ENCODE assay signal across 1 cellular context in the genomic region with DNA sequence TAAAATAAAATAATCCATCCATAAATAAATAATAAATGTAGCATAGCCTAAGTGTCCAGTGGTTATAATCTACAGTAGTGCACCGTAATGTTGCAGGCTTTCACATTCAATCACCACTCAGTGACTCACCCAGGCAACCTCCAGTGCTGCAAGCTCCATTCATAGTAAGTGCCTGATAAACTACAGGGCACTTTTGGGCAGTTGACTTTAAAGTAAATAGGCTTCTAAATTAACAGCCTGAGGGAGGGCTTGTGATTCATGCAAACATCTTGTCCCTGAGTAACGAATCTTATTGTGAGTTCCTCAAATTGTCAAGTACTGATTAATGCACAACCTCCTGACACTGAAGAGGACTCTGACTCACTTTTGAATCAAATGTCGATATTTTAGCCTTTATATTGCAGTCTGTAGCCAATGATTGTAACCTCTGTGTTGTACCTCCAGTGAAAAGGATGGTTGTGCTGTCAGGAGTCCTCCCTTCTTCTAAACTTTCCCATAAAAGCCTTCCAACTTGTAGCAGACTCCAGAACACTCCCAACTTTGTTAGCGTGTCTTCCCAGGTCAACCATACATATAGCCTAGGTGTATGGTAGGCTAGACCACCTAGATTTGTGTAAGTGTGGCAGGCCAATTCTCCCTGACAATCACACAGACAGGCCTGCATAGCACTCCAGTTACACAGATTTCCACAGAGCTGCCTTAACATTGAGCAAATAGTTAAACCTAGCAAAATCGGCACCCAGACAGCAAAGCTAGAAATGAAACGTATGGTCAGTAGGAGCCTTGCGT.
A peak's percentile ranks its signal among the peaks of the same experiment; 100 is the strongest.
TF ChIP-seq lines count a peak whose summit lies in the region.

No MANE protein-coding gene starts in this region.

TF ChIP-seq in IMR-90, 13 proteins besides CTCF, POLR2A, EP300 and RAD21:
- TF ChIP-seq MXI1 (IDR thresholded peaks at IDR 0.05; ENCODE audit: borderline replicate concordance, low read depth, low read length) (no peak), FOS (IDR thresholded peaks at IDR 0.05; ENCODE audit: low read depth, low read length) (peak; percentile 88), BHLHE40 (IDR thresholded peaks at IDR 0.05; ENCODE audit: low read depth, low read length) (peak; percentile 70), CEBPB (IDR thresholded peaks at IDR 0.05; ENCODE audit: low read depth, low read length) (peak; percentile 59; the same call in 1 of the 2 replicates), RCOR1 (IDR thresholded peaks at IDR 0.05; ENCODE audit: insufficient replicate concordance, low read length) (no peak)
